In genomic region chr6:125004198-125004597, GRCh38 we compare ENCODE assay signal across 21 cellular contexts. TPM values are rescaled to one million over a fixed set of nuclear protein-coding genes. Genes with fewer than 3 reads are reported as not detected.
DNase-seq lines count a peak whose midpoint lies in the region; ATAC-seq and TF ChIP-seq lines count a peak whose summit lies in the region.
"Had no signal": no experiment of that assay in that cellular context is flagged by ENCODE, and none has a peak within 500 bp of the region (broad histone marks: within the 10 kb centered on the region; RNA-seq: fewer than 3 reads in every experiment).

No MANE protein-coding gene starts in this region.

- no peak overlapping the region for H3K4me3 Mint-ChIP-seq in mesothelial cell of epicardium

- H3K9ac ChIP-seq in trophoblast cell (ENCODE audit: low read length): no peak overlapping the region
- H3K9ac ChIP-seq: BLaER1 treated with 17β-estradiol and CSF1 and Interleukin-3, amounts not matched to agents 10 nM and 100 nM; SK-N-SH had no signal

- peaks cover 3% of the 10 kb centered on the region for H3K79me1 ChIP-seq in trophoblast cell (ENCODE audit: low read length)

- H3K9me3 ChIP-seq in MG63: no peaks in the 10 kb centered on the region
- no peaks in the 10 kb centered on the region for H3K9me3 ChIP-seq in trophoblast cell (ENCODE audit: insufficient read depth, low read depth, low read length)
- H3K9me3 ChIP-seq: SK-N-SH had no signal

- H3K27me3 ChIP-seq in MG63 (no peaks in the 10 kb centered on the region), trophoblast cell (ENCODE audit: insufficient read depth, low read length) (no peaks in the 10 kb centered on the region)
- H3K27me3 ChIP-seq: BLaER1 treated with 17β-estradiol and CSF1 and Interleukin-3, amounts not matched to agents 10 nM and 100 nM; tibial nerve had no signal

- H2AFZ ChIP-seq in trophoblast cell (ENCODE audit: insufficient read depth, low read length, poor library complexity): no peak overlapping the region

- H2BK5ac ChIP-seq in trophoblast cell (ENCODE audit: low read depth, low read length, poor library complexity): no peak overlapping the region

- H2BK120ac ChIP-seq in trophoblast cell (ENCODE audit: insufficient read depth, low read length, poor library complexity): no peak overlapping the region

- H3K36me3 ChIP-seq in MG63 (no peaks in the 10 kb centered on the region; the same call in 1 of the 2 replicates), trophoblast cell (ENCODE audit: control insufficient read depth in 1 of 2, insufficient read depth in 2 of 2, low read length in 2 of 2) (no peaks in the 10 kb centered on the region)
- H3K36me3 ChIP-seq: BLaER1 treated with 17β-estradiol and CSF1 and Interleukin-3, amounts not matched to agents 10 nM and 100 nM had no signal

- H3K36me3 Mint-ChIP-seq in mesothelial cell of epicardium: peaks cover 18% of the 10 kb centered on the region

- H3K79me2 ChIP-seq in trophoblast cell (ENCODE audit: control insufficient read depth, insufficient read depth, low read length, poor library complexity): no peaks in the 10 kb centered on the region

- H4K12ac ChIP-seq in trophoblast cell (ENCODE audit: low read depth, low read length): no peak overlapping the region

- H3K4me3 ChIP-seq in MG63 (no peak overlapping the region), trophoblast cell (ENCODE audit: low read depth, low read length) (no peak overlapping the region)
- H3K4me3 ChIP-seq: BLaER1 treated with 17β-estradiol and CSF1 and Interleukin-3, amounts not matched to agents 10 nM and 100 nM; tibial nerve had no signal

- WGBS in trophoblast cell (ENCODE audit: extremely low coverage, insufficient coverage, insufficient read length): no CpG with 5 or more reads among the region's 1 CpG

- peak; percentile 20 for DNase-seq in EL
- DNase-seq in MG63: peak; percentile 23
- peak; percentile 69 for DNase-seq in glomerular visceral epithelial cell (ENCODE audit: extremely low spot score)
- peak; percentile 60 to 82 for DNase-seq in trophoblast cell
- DNase-seq in NCI-H1694 treated with DMSO at 0.1 percent for 48 hours (lab: John Stamatoyannopoulos, UW): no peak
- no peak for DNase-seq in mesothelial cell of epicardium (ENCODE audit: low spot score in 2 of 2, unreplicated experiment in 2 of 2)
- DNase-seq: activated CD4-positive, alpha-beta T cell treated with anti-CD3 and anti-CD28 coated beads for 4 hours; activated CD8-positive, alpha-beta memory T cell treated with anti-CD3 and anti-CD28 coated beads, Interleukin-2, amount 50 U/mL, for 48 hours; anterior cingulate cortex; H7; hypothalamus; kidney glomerular epithelial cell; NCI-H1694; NCI-H526; SK-N-SH; small intestine; T1000 had no signal

- H2BK12ac ChIP-seq in trophoblast cell (ENCODE audit: low read length): no peak overlapping the region

- H3K27ac Mint-ChIP-seq in mesothelial cell of epicardium: no peak overlapping the region

- H3K18ac ChIP-seq in trophoblast cell (ENCODE audit: low read length): no peak overlapping the region

- peaks cover 2 to 9% of the 10 kb centered on the region in 2 experiments for H3K4me1 ChIP-seq in trophoblast cell (ENCODE audit: control insufficient read depth in 1 of 2, insufficient read depth in 2 of 2, low read length in 2 of 2)

- H2AK5ac ChIP-seq in trophoblast cell (ENCODE audit: low read length): no peak overlapping the region

- H3K4ac ChIP-seq in trophoblast cell (ENCODE audit: low read depth, low read length): no peak overlapping the region

- H4K91ac ChIP-seq in trophoblast cell (ENCODE audit: low read depth, low read length): no peak overlapping the region

- peaks cover 7% of the 10 kb centered on the region for H3K9me3 Mint-ChIP-seq in mesothelial cell of epicardium

- H3K27me3 Mint-ChIP-seq in mesothelial cell of epicardium (ENCODE audit: low read depth): no peaks in the 10 kb centered on the region

- no peak overlapping the region for H3K23ac ChIP-seq in trophoblast cell (ENCODE audit: low read length)

- no peak overlapping the region for H3K27ac ChIP-seq in trophoblast cell (ENCODE audit: low read depth, low read length)
- H3K27ac ChIP-seq: BLaER1 treated with 17β-estradiol and CSF1 and Interleukin-3, amounts not matched to agents 10 nM and 100 nM; tibial nerve had no signal

- TF ChIP-seq CTCF in mesothelial cell of epicardium (IDR thresholded peaks at IDR 0.05; ENCODE audit: unreplicated experiment): no peak

- no peak for ATAC-seq in HG03571 (IDR thresholded peaks at IDR 0.05; ENCODE audit: unreplicated experiment)

- H3K4me1 Mint-ChIP-seq in mesothelial cell of epicardium: peaks cover 40% of the 10 kb centered on the region

- no peak overlapping the region for H3K14ac ChIP-seq in trophoblast cell (ENCODE audit: low read length)

- H4K8ac ChIP-seq in trophoblast cell (ENCODE audit: low read depth, low read length): no peak overlapping the region

- no peak overlapping the region for H3K4me2 ChIP-seq in trophoblast cell (ENCODE audit: low read length)
- H3K4me2 ChIP-seq: BLaER1 treated with 17β-estradiol and CSF1 and Interleukin-3, amounts not matched to agents 10 nM and 100 nM; SK-N-SH had no signal

RNA-seq across cellular contexts. Expression of gene RNF217, which starts 42.0 kb away (rescaled TPM):
- total RNA-seq in MG63 (2014; rRNA removed; shearing (Covaris generic); ENCODE audit: low replicate concordance): 7.4 and 10.6 TPM in 2 replicates
- 43.5 and 44.6 TPM in 2 replicates for polyA plus RNA-seq in trophoblast cell (2013)
- total RNA-seq in mesothelial cell of epicardium: 49.8 to 54.9 TPM (median 51.1 TPM) in 3 replicates
- total RNA-seq: OCI-LY7 had no signal

Comparison
In these comparisons a context has a peak if more than half of its experiments do, and no peak if none do; other contexts are left out.
1. DNase-seq: peak in EL (single experiment), MG63 (single experiment), glomerular visceral epithelial cell (single experiment) and trophoblast cell (2 of 2); none in NCI-H1694 treated with DMSO at 0.1 percent for 48 hours (single experiment) and mesothelial cell of epicardium (0 of 2).